Comparison of ENCODE assay signal across 8 cellular contexts in genomic region chr2:168118733-168119518, GRCh38.
DNase-seq lines count a peak whose midpoint lies in the region; ATAC-seq, FAIRE-seq and TF ChIP-seq lines count a peak whose summit lies in the region.

No MANE protein-coding gene starts in this region.

- no peak for FAIRE-seq in D721Med (lab: Jason Lieb, UNC)

- no peaks in the 10 kb centered on the region for H3K9me3 ChIP-seq in thyroid gland

- no peak for DNase-seq in D721Med (ENCODE audit: insufficient read length, low spot score)
- peak; percentile 96 for DNase-seq in NCI-H82 (lab: John Stamatoyannopoulos, UW)
- DNase-seq in brain pericyte (ENCODE audit: low read depth, low spot score): peak; percentile 38
- peak; percentile 28 for DNase-seq in kidney epithelial cell (ENCODE audit: low read depth)
- DNase-seq in thyroid gland: no peak
- DNase-seq in GM19240 (ENCODE audit: insufficient read length, low spot score): no peak

- H3K36me3 ChIP-seq in kidney epithelial cell (ENCODE audit: control insufficient read depth, insufficient read depth, low read length) (no peaks in the 10 kb centered on the region), thyroid gland (no peaks in the 10 kb centered on the region)

- H3K27me3 ChIP-seq in kidney epithelial cell (ENCODE audit: control insufficient read depth, insufficient read depth, low read length): no peaks in the 10 kb centered on the region
- no peaks in the 10 kb centered on the region for H3K27me3 ChIP-seq in thyroid gland

- intact Hi-C loops in thyroid gland (cut with DNase I): loop anchor here (10.0 kb wide), 1 partner anchor 1574 kb away; no protein-coding TSS in a partner anchor

- 60 to 63% methylated on average over 10 of the region's 10 CpGs for WGBS in thyroid gland, 2 donors

- H3K4me3 ChIP-seq in kidney epithelial cell (ENCODE audit: low read depth, low read length) (no peak overlapping the region), thyroid gland (replicated peaks in 1 of 3) (no peak overlapping the region)

- no peaks in the 10 kb centered on the region for H3K4me1 ChIP-seq in thyroid gland

- ATAC-seq in GM19324 (IDR thresholded peaks at IDR 0.05; ENCODE audit: low FRiP score, unreplicated experiment): peak; percentile 46
- ATAC-seq in HG03520 (IDR thresholded peaks at IDR 0.05; ENCODE audit: unreplicated experiment): peak; percentile 64

- no peak for TF ChIP-seq POLR2A in thyroid gland (IDR thresholded peaks at IDR 0.05)

- TF ChIP-seq CTCF in D721Med (IDR thresholded peaks at IDR 0.05; ENCODE audit: insufficient read depth, missing control alignments) (peak; percentile 59), kidney epithelial cell (IDR thresholded peaks at IDR 0.05; ENCODE audit: insufficient read depth, low read length, poor library complexity, severe bottlenecking) (peak; percentile 70), thyroid gland (IDR thresholded peaks at IDR 0.05) (peak; percentile 19 to 69 (median 46))

- no peak overlapping the region for H3K27ac ChIP-seq in thyroid gland

Comparison
In these comparisons a context has a peak if more than half of its experiments do, and no peak if none do; other contexts are left out.
1. DNase-seq: peak in NCI-H82 (single experiment), brain pericyte (single experiment) and kidney epithelial cell (single experiment); none in D721Med (single experiment), thyroid gland (0 of 2) and GM19240 (single experiment).
2. Peak in every context shown above with its lines, with median percentiles within 50 percentile points of each other: CTCF ChIP-seq.